16 cellular contexts compared by ENCODE assay signal in genomic region chr13:112467236-112467635, GRCh38.
DNase-seq lines count a peak whose midpoint lies in the region; ATAC-seq and TF ChIP-seq lines count a peak whose summit lies in the region.
"Had no signal": no experiment of that assay in that cellular context is flagged by ENCODE, and none has a peak within 500 bp of the region (broad histone marks: within the 10 kb centered on the region; RNA-seq: fewer than 3 reads in every experiment).

No MANE protein-coding gene starts in this region.

- H3K9me3 ChIP-seq in neuronal stem cell (replicated peaks in 1 of 2; ENCODE audit: control insufficient read depth in 2 of 2, insufficient read depth in 1 of 2, low read depth in 1 of 2, low read length in 2 of 2) (peaks cover 3 to 4% of the 10 kb centered on the region in 2 donors), vagina (no peaks in the 10 kb centered on the region)
- H3K9me3 ChIP-seq: A549, HAP-1 had no signal

- H3K36me3 ChIP-seq in neuronal stem cell (replicated peaks in 1 of 2; ENCODE audit: control insufficient read depth in 2 of 2, insufficient read depth in 2 of 2, low read length in 2 of 2) (no peaks in the 10 kb centered on the region), vagina (no peaks in the 10 kb centered on the region)
- H3K36me3 ChIP-seq: HAP-1 had no signal

- H4K91ac ChIP-seq in neuronal stem cell (ENCODE audit: low read depth, low read length, poor library complexity), result no peak overlapping the region

- H3K23ac ChIP-seq in neuronal stem cell (ENCODE audit: low read depth, low read length, poor library complexity), result no peak overlapping the region

- H3K14ac ChIP-seq in neuronal stem cell (ENCODE audit: low read length), result no peak overlapping the region

- peak overlapping the region; percentile 57 for H3K18ac ChIP-seq in neuronal stem cell (ENCODE audit: low read length)

- H3K27ac ChIP-seq in neuronal stem cell (replicated peaks; ENCODE audit: low read length), result no peak overlapping the region
- no peak overlapping the region for H3K27ac ChIP-seq in vagina
- H3K27ac ChIP-seq: 22Rv1, A549, C4-2B, HL-60 had no signal

- TF ChIP-seq CTCF in mesothelial cell of epicardium (IDR thresholded peaks at IDR 0.05; ENCODE audit: unreplicated experiment) (no peak), vagina (IDR thresholded peaks at IDR 0.05) (no peak)

- peak overlapping the region; percentile 25 for H2BK15ac ChIP-seq in neuronal stem cell (ENCODE audit: low read length)

- H2BK5ac ChIP-seq in neuronal stem cell (ENCODE audit: low read length), result peak overlapping the region; percentile 39

- H3K4me3 ChIP-seq in neuronal stem cell (ENCODE audit: low read length in 2 of 2) (no peak overlapping the region), vagina (no peak overlapping the region)
- H3K4me3 ChIP-seq: A549, HAP-1 had no signal

- H3K36me3 Mint-ChIP-seq in activated CD8-positive, alpha-beta memory T cell treated with anti-CD3 and anti-CD28 coated beads, Interleukin-2, amount 10 ng/mL, durations not matched to agents 7 days and 5 days, result no peaks in the 10 kb centered on the region
- H3K36me3 Mint-ChIP-seq in mesothelial cell of epicardium, result no peaks in the 10 kb centered on the region

- H3K4me2 ChIP-seq in neuronal stem cell (ENCODE audit: insufficient read depth, low read length, poor library complexity, severe bottlenecking), result no peak overlapping the region
- H3K4me2 ChIP-seq: A549 had no signal

- H3K27me3 ChIP-seq in neuronal stem cell (ENCODE audit: control insufficient read depth in 3 of 3, insufficient read depth in 3 of 3, low read depth in 1 of 3, low read length in 3 of 3) (no peaks in the 10 kb centered on the region), vagina (no peaks in the 10 kb centered on the region)

- no peak overlapping the region for H2AFZ ChIP-seq in neuronal stem cell (ENCODE audit: low read length)

- H3K9me3 Mint-ChIP-seq in activated CD8-positive, alpha-beta memory T cell treated with anti-CD3 and anti-CD28 coated beads, Interleukin-2, amount 10 ng/mL, durations not matched to agents 7 days and 5 days (ENCODE audit: low read depth), result peaks cover 6% of the 10 kb centered on the region
- peaks cover 18% of the 10 kb centered on the region for H3K9me3 Mint-ChIP-seq in mesothelial cell of epicardium

- H2BK120ac ChIP-seq in neuronal stem cell (ENCODE audit: low read depth, low read length), result no peak overlapping the region

- no CpG with 5 or more reads among the region's 19 CpGs for WGBS in neuronal stem cell (ENCODE audit: extremely low coverage in 2 of 2, insufficient read length in 2 of 2, insufficient replicate concordance in 1 of 2), 2 donors

- no peak overlapping the region for H3K4ac ChIP-seq in neuronal stem cell (ENCODE audit: low read length)

- no peak for TF ChIP-seq POLR2A in vagina (IDR thresholded peaks at IDR 0.05)

- ATAC-seq in activated CD8-positive, alpha-beta memory T cell treated with anti-CD3 and anti-CD28 coated beads, Interleukin-2, amount 10 ng/mL, durations not matched to agents 7 days and 5 days, result no peak
- ATAC-seq: A549 had no signal

- no peak overlapping the region for H4K8ac ChIP-seq in neuronal stem cell (ENCODE audit: low read depth, low read length)

- H3K4me1 Mint-ChIP-seq in activated CD8-positive, alpha-beta memory T cell treated with anti-CD3 and anti-CD28 coated beads, Interleukin-2, amount 10 ng/mL, durations not matched to agents 7 days and 5 days, result no peaks in the 10 kb centered on the region
- no peaks in the 10 kb centered on the region for H3K4me1 Mint-ChIP-seq in mesothelial cell of epicardium

- no peak overlapping the region for H2BK12ac ChIP-seq in neuronal stem cell (ENCODE audit: low read length)

- intact Hi-C loops in vagina (cut with DNase I), result no loop called here

- peaks cover 2% of the 10 kb centered on the region for H3K27me3 Mint-ChIP-seq in activated CD8-positive, alpha-beta memory T cell treated with anti-CD3 and anti-CD28 coated beads, Interleukin-2, amount 10 ng/mL, durations not matched to agents 7 days and 5 days
- H3K27me3 Mint-ChIP-seq in mesothelial cell of epicardium (ENCODE audit: low read depth), result no peaks in the 10 kb centered on the region

- CTCF ChIA-PET in activated CD8-positive, alpha-beta memory T cell treated with anti-CD3 and anti-CD28 coated beads, Interleukin-2, amount 10 ng/mL, durations not matched to agents 7 days and 5 days (lab: Charles Lee), result no interaction called here

- peak; percentile 21 for DNase-seq in activated CD8-positive, alpha-beta memory T cell treated with anti-CD3 and anti-CD28 coated beads for 24 hours
- DNase-seq in activated CD8-positive, alpha-beta memory T cell treated with anti-CD3 and anti-CD28 coated beads, Interleukin-2, amount 50 U/mL, for 4 hours, result no peak
- DNase-seq in activated CD8-positive, alpha-beta memory T cell treated with anti-CD3 and anti-CD28 coated beads, Interleukin-2, amount 10 ng/mL, durations not matched to agents 7 days and 5 days, result peak; percentile 36
- no peak for DNase-seq in neuronal stem cell (ENCODE audit: low spot score)
- DNase-seq in mesothelial cell of epicardium (ENCODE audit: low spot score in 2 of 2, unreplicated experiment in 2 of 2), result no peak
- DNase-seq in vagina (ENCODE audit: extremely low spot score in 2 of 2), result no peak
- DNase-seq in RPMI8226, result no peak
- DNase-seq: AML-193; Caco-2; CD4-positive, alpha-beta T cell; GF-D8 had no signal

- no peak overlapping the region for H3K27ac Mint-ChIP-seq in activated CD8-positive, alpha-beta memory T cell treated with anti-CD3 and anti-CD28 coated beads, Interleukin-2, amount 10 ng/mL, durations not matched to agents 7 days and 5 days
- no peak overlapping the region for H3K27ac Mint-ChIP-seq in mesothelial cell of epicardium
- H3K27ac Mint-ChIP-seq: CD4-positive, alpha-beta T cell had no signal

- peak overlapping the region; percentile 96 for H2AK5ac ChIP-seq in neuronal stem cell (ENCODE audit: low read depth, low read length)

- H3K4me1 ChIP-seq in neuronal stem cell (ENCODE audit: control insufficient read depth in 2 of 2, insufficient read depth in 1 of 2, low read depth in 1 of 2, low read length in 2 of 2) (no peaks in the 10 kb centered on the region), vagina (no peaks in the 10 kb centered on the region)
- H3K4me1 ChIP-seq: A549, Caco-2, HAP-1 had no signal

- H3K9ac ChIP-seq in neuronal stem cell (ENCODE audit: low read depth, low read length, poor library complexity), result no peak overlapping the region

- no peaks in the 10 kb centered on the region for H3K79me1 ChIP-seq in neuronal stem cell (ENCODE audit: low read depth, low read length)

- H3K4me3 Mint-ChIP-seq in activated CD8-positive, alpha-beta memory T cell treated with anti-CD3 and anti-CD28 coated beads, Interleukin-2, amount 10 ng/mL, durations not matched to agents 7 days and 5 days, result no peak overlapping the region
- H3K4me3 Mint-ChIP-seq in mesothelial cell of epicardium, result no peak overlapping the region
- H3K4me3 Mint-ChIP-seq: CD4-positive, alpha-beta T cell had no signal

Comparison
In these comparisons a context has a peak if more than half of its experiments do, and no peak if none do; other contexts are left out.
1. DNase-seq: peak in activated CD8-positive, alpha-beta memory T cell treated with anti-CD3 and anti-CD28 coated beads for 24 hours (single experiment) and activated CD8-positive, alpha-beta memory T cell treated with anti-CD3 and anti-CD28 coated beads, Interleukin-2, amount 10 ng/mL, durations not matched to agents 7 days and 5 days (single experiment); none in activated CD8-positive, alpha-beta memory T cell treated with anti-CD3 and anti-CD28 coated beads, Interleukin-2, amount 50 U/mL, for 4 hours (single experiment), neuronal stem cell (single experiment), mesothelial cell of epicardium (0 of 2), vagina (0 of 2) and RPMI8226 (single experiment).